Comparison of ENCODE assay signal across 8 cellular contexts in genomic region chr9:129270903-129271431, GRCh38.
DNase-seq lines count a peak whose midpoint lies in the region; ATAC-seq and TF ChIP-seq lines count a peak whose summit lies in the region.

No MANE protein-coding gene starts in this region.

- DNase-seq in AG04449 (ENCODE audit: low read depth, low spot score) (peak; percentile 66), amniotic epithelial cell (ENCODE audit: low read depth) (peak; percentile 96), smooth muscle cell (lab: John Stamatoyannopoulos, UW; ENCODE audit: unreplicated experiment) (no peak), NCI-H526 (lab: John Stamatoyannopoulos, UW) (no peak), NCI-H128 (lab: John Stamatoyannopoulos, UW; ENCODE audit: unreplicated experiment) (no peak)

- no peaks in the 10 kb centered on the region for H4K20me1 ChIP-seq in smooth muscle cell (ENCODE audit: low read depth)

- H3K36me3 ChIP-seq in smooth muscle cell (ENCODE audit: low read depth), result no peaks in the 10 kb centered on the region

- 20% methylated on average over 11 of the region's 11 CpGs for WGBS in smooth muscle cell (ENCODE audit: low lambda C conversion rate)

- POLR2A ChIA-PET in AG04449 (lab: Yijun Ruan, JAX), result interaction anchor here (1.0 kb wide), 1 partner anchor 93 kb away, joined by 4 read pairs; the partner anchor contains the start of gene IER5L

- H2AFZ ChIP-seq in smooth muscle cell (ENCODE audit: low read depth), result peak overlapping the region; percentile 26

- H3K4me1 ChIP-seq in smooth muscle cell (ENCODE audit: low read depth), result no peaks in the 10 kb centered on the region

- peak; percentile 58 for ATAC-seq in GM18909 (IDR thresholded peaks at IDR 0.05; ENCODE audit: poor library complexity, unreplicated experiment)
- ATAC-seq in HG03378 (IDR thresholded peaks at IDR 0.05; ENCODE audit: unreplicated experiment), result peak; percentile 60
- no peak for ATAC-seq in GM19351 (IDR thresholded peaks at IDR 0.05; ENCODE audit: unreplicated experiment)

- CTCF ChIA-PET in AG04449 (lab: Yijun Ruan, JAX), result no interaction called here

- H3K4me3 ChIP-seq in AG04449 (ENCODE audit: low read depth, low read length), result peak overlapping the region; percentile 40
- H3K4me3 ChIP-seq in smooth muscle cell, result no peak overlapping the region

- no peaks in the 10 kb centered on the region for H3K27me3 ChIP-seq in smooth muscle cell (ENCODE audit: low read depth)

- peak overlapping the region; percentile 72 for H3K4me2 ChIP-seq in smooth muscle cell

- peak overlapping the region; percentile 37 for H3K27ac ChIP-seq in smooth muscle cell (ENCODE audit: low read depth)

- no peaks in the 10 kb centered on the region for H3K9me3 ChIP-seq in smooth muscle cell (replicated peaks; ENCODE audit: low read depth)

- H3K79me2 ChIP-seq in smooth muscle cell (ENCODE audit: low read depth), result no peaks in the 10 kb centered on the region

- no peak overlapping the region for H3K9ac ChIP-seq in smooth muscle cell (ENCODE audit: low read depth)

- no peaks in the 10 kb centered on the region for H3F3A ChIP-seq in smooth muscle cell (ENCODE audit: low read depth)

- no peak for TF ChIP-seq CTCF in AG04449 (IDR thresholded peaks at IDR 0.05; ENCODE audit: insufficient read depth, low read length, missing control alignments)
- TF ChIP-seq CTCF in smooth muscle cell (IDR thresholded peaks at IDR 0.05; ENCODE audit: borderline replicate concordance, insufficient read depth, poor library complexity, severe bottlenecking), result no peak

Comparison
In these comparisons a context has a peak if more than half of its experiments do, and no peak if none do; other contexts are left out.
1. DNase-seq: peak in AG04449 (single experiment) and amniotic epithelial cell (single experiment); none in smooth muscle cell (single experiment), NCI-H526 (0 of 2) and NCI-H128 (single experiment).